Comparison of ENCODE assay signal across 21 cellular contexts in the genomic region with DNA sequence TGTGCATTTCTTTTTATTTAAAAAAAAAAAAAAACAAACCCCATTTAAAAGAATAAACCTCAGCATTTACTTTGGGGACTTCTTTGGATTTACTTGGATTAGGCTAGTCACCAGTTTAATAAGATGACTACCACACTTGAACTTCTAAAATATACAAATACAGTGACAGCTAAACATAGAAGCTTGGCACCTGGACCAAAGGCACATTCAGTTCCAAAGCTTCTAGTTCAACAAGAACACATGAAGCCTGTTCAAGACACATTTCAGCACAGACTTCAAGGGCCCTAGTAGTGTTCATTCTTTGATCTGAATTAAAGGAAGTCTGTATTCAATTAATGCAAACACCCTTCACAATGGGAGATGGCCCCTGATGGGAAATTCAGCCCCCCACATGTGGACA. TPM values are rescaled to one million over a fixed set of nuclear protein-coding genes. Genes with fewer than 3 reads are reported as not detected.
DNase-seq lines count a peak whose midpoint lies in the region; ATAC-seq and TF ChIP-seq lines count a peak whose summit lies in the region.
"Had no signal": no experiment of that assay in that cellular context is flagged by ENCODE, and none has a peak within 500 bp of the region (broad histone marks: within the 10 kb centered on the region; RNA-seq: fewer than 3 reads in every experiment).

No MANE protein-coding gene starts in this region.

- ATAC-seq in IMR-90 (ENCODE audit: low read depth) (peak; percentile 61), right cardiac atrium (peak; percentile 48 to 73)

- in situ Hi-C loops in IMR-90 (cut with MboI; ENCODE audit: low sequenced_read_pairs) = no loop called here

- H3K27me3 Mint-ChIP-seq in CD4-positive, alpha-beta memory T cell = no peaks in the 10 kb centered on the region

- no peak overlapping the region for H3K56ac ChIP-seq in IMR-90 (ENCODE audit: extremely low read depth, insufficient read depth, low read length)

- no peak for TF ChIP-seq RAD21 in IMR-90 (IDR thresholded peaks at IDR 0.05; ENCODE audit: low read length)

- no peak overlapping the region for H2BK15ac ChIP-seq in IMR-90 (ENCODE audit: low read depth, low read length)

- H3K4me2 ChIP-seq in IMR-90 (ENCODE audit: low read depth, low read length) = no peak overlapping the region

- no peak overlapping the region for H2AK5ac ChIP-seq in IMR-90 (ENCODE audit: low read depth, low read length)

- no peaks in the 10 kb centered on the region for H3K9me3 ChIP-seq in IMR-90 (ENCODE audit: control insufficient read depth, insufficient read depth, low read length)
- H3K9me3 ChIP-seq in esophagus squamous epithelium = no peaks in the 10 kb centered on the region
- H3K9me3 ChIP-seq in right cardiac atrium (ENCODE audit: control insufficient read depth, low read length) = no peaks in the 10 kb centered on the region
- H3K9me3 ChIP-seq in stomach = no peaks in the 10 kb centered on the region
- H3K9me3 ChIP-seq in CD4-positive, alpha-beta memory T cell (ENCODE audit: control insufficient read depth in 1 of 2, low read length in 2 of 2) = no peaks in the 10 kb centered on the region
- H3K9me3 ChIP-seq: Peyer's patch had no signal

- H2BK5ac ChIP-seq in IMR-90 (ENCODE audit: low read depth, low read length, poor library complexity, severe bottlenecking) = no peak overlapping the region

- H3K23ac ChIP-seq in IMR-90 (ENCODE audit: low read depth, low read length) = no peak overlapping the region

- H4K20me1 ChIP-seq in IMR-90 (ENCODE audit: insufficient read depth, low read length) = no peaks in the 10 kb centered on the region

- no peak overlapping the region for H2AK9ac ChIP-seq in IMR-90 (replicated peaks; ENCODE audit: low read depth, low read length, poor library complexity)

- peaks cover 2 to 5% of the 10 kb centered on the region in 2 experiments; a peak in 1 of 4 replicates for H3K79me1 ChIP-seq in IMR-90 (ENCODE audit: low read depth in 1 of 2, low read length in 2 of 2)

- H2BK20ac ChIP-seq in IMR-90 (ENCODE audit: low read depth, low read length) = no peak overlapping the region

- no peak overlapping the region for H4K5ac ChIP-seq in IMR-90 (ENCODE audit: low read depth, low read length)

- H3K9ac ChIP-seq in IMR-90 (ENCODE audit: low read depth, low read length) = no peak overlapping the region

- H3K4me3 Mint-ChIP-seq in CD4-positive, alpha-beta memory T cell = no peak overlapping the region

- H4K91ac ChIP-seq in IMR-90 (ENCODE audit: insufficient read depth, low read depth, low read length) = no peak overlapping the region

- intact Hi-C loops in IMR-90 (cut with micrococcal nuclease) = no loop called here
- intact Hi-C loops in esophagus squamous epithelium (cut with DNase I) = no loop called here
- intact Hi-C loops in right cardiac atrium (cut with DNase I) = loop anchor here in 1 of 4 donors (10.0 kb wide), 1 partner anchor 61 kb away; no protein-coding TSS in a partner anchor
- intact Hi-C loops in stomach (cut with DNase I; ENCODE audit: low total_unique reads) = no loop called here
- intact Hi-C loops in CD4-positive, alpha-beta memory T cell (cut with micrococcal nuclease) = no loop called here

- peaks cover 30 to 68% of the 10 kb centered on the region in 2 donors for H3K36me3 Mint-ChIP-seq in CD4-positive, alpha-beta memory T cell

- H3K4me1 ChIP-seq in IMR-90 (ENCODE audit: control insufficient read depth, insufficient read depth, low read length) (peaks cover 8% of the 10 kb centered on the region; the same call in 1 of the 2 replicates), esophagus squamous epithelium (peaks cover 0 to 28% (median 3%) of the 10 kb centered on the region in 3 donors), right cardiac atrium (ENCODE audit: control insufficient read depth, insufficient read depth, low read length) (no peaks in the 10 kb centered on the region), stomach (peaks cover 0 to 22% (median 14%) of the 10 kb centered on the region in 4 donors)
- H3K4me1 ChIP-seq in CD4-positive, alpha-beta memory T cell (ENCODE audit: insufficient read depth, low read length) = no peaks in the 10 kb centered on the region

- H2AFZ ChIP-seq in IMR-90 (replicated peaks; ENCODE audit: low read length, poor library complexity) = no peak overlapping the region

- H3K9me3 Mint-ChIP-seq in CD4-positive, alpha-beta memory T cell = peaks cover 0 to 3% (median 0%) of the 10 kb centered on the region in 8 donors

- no peak overlapping the region for H3K4me3 ChIP-seq in IMR-90 (ENCODE audit: insufficient read depth, low read depth, low read length)
- H3K4me3 ChIP-seq in esophagus squamous epithelium = no peak overlapping the region
- no peak overlapping the region for H3K4me3 ChIP-seq in right cardiac atrium (ENCODE audit: low read length)
- H3K4me3 ChIP-seq in stomach = no peak overlapping the region
- H3K4me3 ChIP-seq in CD4-positive, alpha-beta memory T cell (ENCODE audit: low read length in 2 of 2) = no peak overlapping the region
- H3K4me3 ChIP-seq: Peyer's patch had no signal

- H3K4ac ChIP-seq in IMR-90 (ENCODE audit: low read depth, low read length) = no peak overlapping the region

- no peak for TF ChIP-seq POLR2A in IMR-90 (IDR thresholded peaks at IDR 0.05; ENCODE audit: low read depth, low read length)
- no peak for TF ChIP-seq POLR2A in esophagus squamous epithelium (IDR thresholded peaks at IDR 0.05)
- TF ChIP-seq POLR2A in stomach (IDR thresholded peaks at IDR 0.05) = no peak

- CTCF ChIA-PET in IMR-90 (lab: Yijun Ruan, JAX) = no interaction called here
- CTCF ChIA-PET in CD4-positive, alpha-beta memory T cell (lab: Charles Lee; ENCODE audit: partially characterized antibody) = interaction anchor here (1.4 kb wide), 1 partner anchor 11 kb away, joined by 3 read pairs; the partner anchor contains the start of gene ROGDI

- dilution Hi-C loops in IMR-90 (cut with HindIII; ENCODE audit: low sequenced_read_pairs, unreplicated experiment) = no loop called here

- no TSS peak for BruUV-seq in IMR-90 (replicated peaks; lab: Mats Ljungman, UMichigan)

- H2BK120ac ChIP-seq in IMR-90 (ENCODE audit: low read depth, low read length) = no peak overlapping the region

- H3K27me3 ChIP-seq in IMR-90 (ENCODE audit: control insufficient read depth, insufficient read depth, low read length) (no peaks in the 10 kb centered on the region), esophagus squamous epithelium (no peaks in the 10 kb centered on the region), right cardiac atrium (ENCODE audit: control insufficient read depth, insufficient read depth) (no peaks in the 10 kb centered on the region), stomach (no peaks in the 10 kb centered on the region)
- H3K27me3 ChIP-seq in CD4-positive, alpha-beta memory T cell (ENCODE audit: insufficient read depth, low read length) = no peaks in the 10 kb centered on the region
- H3K27me3 ChIP-seq: Peyer's patch had no signal

- TF ChIP-seq CTCF in IMR-90 (conservative IDR thresholded peaks at IDR 0.05; ENCODE audit: low read depth, low read length) = no peak
- TF ChIP-seq CTCF in esophagus squamous epithelium (IDR thresholded peaks at IDR 0.05) = no peak
- no peak for TF ChIP-seq CTCF in stomach (IDR thresholded peaks at IDR 0.05)

- H3K27ac ChIP-seq in IMR-90 (ENCODE audit: insufficient read depth, low read length) (no peak overlapping the region), esophagus squamous epithelium (peak overlapping the region; percentile 14 to 76 (median 68)), right cardiac atrium (ENCODE audit: low read length) (peak overlapping the region; percentile 65), stomach (peak overlapping the region in 4 of 5 donors; percentile 46 to 79 (median 66))
- no peak overlapping the region for H3K27ac ChIP-seq in CD4-positive, alpha-beta memory T cell (ENCODE audit: low read depth, low read length)

- no peak for DNase-seq in IMR-90
- no peak for DNase-seq in esophagus squamous epithelium (lab: John Stamatoyannopoulos, UW)
- DNase-seq in right cardiac atrium = no peak
- DNase-seq in stomach = no peak
- DNase-seq in effector CD4-positive, alpha-beta T cell = no peak
- DNase-seq in CD4-positive, alpha-beta memory T cell = no peak
- DNase-seq in stimulated activated CD4-positive, alpha-beta T cell treated with anti-CD3 and anti-CD28 coated beads, Interleukin-4, amount 100 ng/mL, for 24 hours = no peak
- no peak for DNase-seq in COLO829 (ENCODE audit: low spot score)
- DNase-seq: C1 segment of cervical spinal cord, COR-L47, Karpas-422, MM.1S, NCI-H1105 treated with DMSO at 0.1 percent for 48 hours, NCI-H187 treated with DMSO at 0.1 percent for 48 hours, NCI-H2171, Peyer's patch, SHP77 treated with DMSO at 0.1 percent for 48 hours had no signal

- peak overlapping the region in 2 of 7 donors; percentile 30 to 43 for H3K27ac Mint-ChIP-seq in CD4-positive, alpha-beta memory T cell

- H3K18ac ChIP-seq in IMR-90 (ENCODE audit: low read depth, low read length) = no peak overlapping the region

- H3K36me3 ChIP-seq in IMR-90 (ENCODE audit: control insufficient read depth, insufficient read depth, low read length) (peaks cover 52% of the 10 kb centered on the region), esophagus squamous epithelium (peaks cover 7 to 100% (median 36%) of the 10 kb centered on the region in 3 donors), stomach (peaks cover 59 to 100% (median 100%) of the 10 kb centered on the region in 4 donors)
- peaks cover 42% of the 10 kb centered on the region for H3K36me3 ChIP-seq in CD4-positive, alpha-beta memory T cell (ENCODE audit: insufficient read depth, low read length)

- POLR2A ChIA-PET in IMR-90 (lab: Charles Lee; ENCODE audit: unreplicated experiment) = interaction anchor here (0.6 kb wide), 1 partner anchor 18 kb away, joined by 13 read pairs; no protein-coding TSS in a partner anchor
- POLR2A ChIA-PET in CD4-positive, alpha-beta memory T cell (lab: Charles Lee; ENCODE audit: partially characterized antibody) = no interaction called here

- H3K14ac ChIP-seq in IMR-90 (replicated peaks; ENCODE audit: low read depth, low read length) = no peak overlapping the region

- no peaks in the 10 kb centered on the region for H3K9me1 ChIP-seq in IMR-90 (ENCODE audit: insufficient read depth, low read length)

- no peak for TF ChIP-seq EP300 in stomach (IDR thresholded peaks at IDR 0.05)

- no peak overlapping the region for H4K8ac ChIP-seq in IMR-90 (ENCODE audit: low read depth in 2 of 2, low read length in 2 of 2)

- H3K4me1 Mint-ChIP-seq in CD4-positive, alpha-beta memory T cell = no peaks in the 10 kb centered on the region

RNA-seq across cellular contexts. Expression of gene ROGDI, which starts 11.6 kb away (rescaled TPM):
- 13.6 and 14.2 TPM in 2 replicates for total RNA-seq in IMR-90 (2012; rRNA removed)
- polyA plus RNA-seq in IMR-90 (2012; rRNA removed) = 27.1 and 30.1 TPM in 2 replicates
- polyA plus RNA-seq in IMR-90 (2012; cell fraction: cytosol; rRNA removed) = 11.3 and 32.6 TPM in 2 replicates
- 67.3 and 174 TPM in 2 replicates for polyA plus RNA-seq in IMR-90 (2012; cell fraction: nucleus; rRNA removed; ENCODE audit: low replicate concordance)
- 10 to 100 TPM; 16.4 to 35.8 (median 31.6) TPM for total RNA-seq in esophagus squamous epithelium
- 10 to 100 TPM; 55.0 to 76.4 (median 65.3) TPM for total RNA-seq in right cardiac atrium
- 86.3 TPM for polyA plus RNA-seq in right cardiac atrium
- total RNA-seq in stomach = 100 to 1,000 TPM in 1 of 5 donors, 10 to 100 TPM in 3, 1 to 10 TPM in 1; 6.1 to 350 (median 45.5) TPM
- polyA plus RNA-seq in stomach = 10 to 100 TPM; 27.0 to 63.9 (median 46.1) TPM
- 1 to 10 TPM; 9.7 to 9.9 TPM for total RNA-seq in CD4-positive, alpha-beta memory T cell
- 10 to 100 TPM in 1 of 2 donors, 1 to 10 TPM in 1; 8.6 to 19.1 TPM for polyA plus RNA-seq in CD4-positive, alpha-beta memory T cell

RNA-seq across cellular contexts. Expression of gene SMIM22, which starts 18.9 kb away (rescaled TPM):
- total RNA-seq in IMR-90 (2012; rRNA removed) (not detected in 2 replicates), esophagus squamous epithelium (10 to 100 TPM in 1 of 4 donors, 1 to 10 TPM in 2, not detected in 1; 4.8 to 10.2 (median 5.2) TPM), right cardiac atrium (not detected), stomach (100 to 1,000 TPM in 3 of 5 donors, 10 to 100 TPM in 2; 20.5 to 732 (median 131) TPM)
- polyA plus RNA-seq in IMR-90 (2012; rRNA removed) (not detected in 2 replicates), right cardiac atrium (not detected), stomach (1,000 to 10,000 TPM in 2 of 3 donors, 100 to 1,000 TPM in 1; 481 to 1,027 (median 1,002) TPM)
- polyA plus RNA-seq in IMR-90 (2012; cell fraction: cytosol; rRNA removed) = not detected in 2 replicates
- polyA plus RNA-seq in IMR-90 (2012; cell fraction: nucleus; rRNA removed; ENCODE audit: low replicate concordance) = not detected in 2 replicates
- not detected for total RNA-seq in CD4-positive, alpha-beta memory T cell
- polyA plus RNA-seq in CD4-positive, alpha-beta memory T cell = not detected
- total RNA-seq: A172, H7, HepG2, NCI-H460 had no signal
- polyA plus RNA-seq: HepG2 had no signal

RNA-seq across cellular contexts. Expression of gene SEPTIN12, which starts 25.9 kb away (rescaled TPM):
- not detected in 2 replicates for total RNA-seq in IMR-90 (2012; rRNA removed)
- polyA plus RNA-seq in IMR-90 (2012; rRNA removed) = not detected in 2 replicates
- not detected in 2 replicates for polyA plus RNA-seq in IMR-90 (2012; cell fraction: cytosol; rRNA removed)
- 0.10 TPM in 1 of 2 replicates, not detected in the other for polyA plus RNA-seq in IMR-90 (2012; cell fraction: nucleus; rRNA removed; ENCODE audit: low replicate concordance)
- not detected for total RNA-seq in esophagus squamous epithelium
- under 1 TPM in 1 of 4 donors, not detected in 3; 0.64 TPM for total RNA-seq in right cardiac atrium
- polyA plus RNA-seq in right cardiac atrium = not detected
- not detected for total RNA-seq in stomach
- not detected for polyA plus RNA-seq in stomach
- total RNA-seq in CD4-positive, alpha-beta memory T cell = not detected
- not detected for polyA plus RNA-seq in CD4-positive, alpha-beta memory T cell
- total RNA-seq: A172, H7, NCI-H460, Peyer's patch had no signal
- polyA plus RNA-seq: HepG2 had no signal

RNA-seq across cellular contexts. Expression of gene GLYR1, which starts 33.0 kb away (rescaled TPM):
- total RNA-seq in IMR-90 (2012; rRNA removed) = 26.0 and 27.8 TPM in 2 replicates
- 53.2 and 54.2 TPM in 2 replicates for polyA plus RNA-seq in IMR-90 (2012; rRNA removed)
- polyA plus RNA-seq in IMR-90 (2012; cell fraction: cytosol; rRNA removed) = 28.8 and 39.4 TPM in 2 replicates
- 63.0 and 63.9 TPM in 2 replicates for polyA plus RNA-seq in IMR-90 (2012; cell fraction: nucleus; rRNA removed; ENCODE audit: low replicate concordance)
- 10 to 100 TPM; 31.9 to 47.9 (median 45.8) TPM for total RNA-seq in esophagus squamous epithelium
- total RNA-seq in right cardiac atrium = 10 to 100 TPM; 69.9 to 84.4 (median 81.1) TPM
- polyA plus RNA-seq in right cardiac atrium = 56.1 TPM
- total RNA-seq in stomach = 100 to 1,000 TPM in 2 of 5 donors, 10 to 100 TPM in 3; 46.9 to 187 (median 83.2) TPM
- polyA plus RNA-seq in stomach = 10 to 100 TPM; 29.3 to 46.0 (median 36.5) TPM
- 100 to 1,000 TPM; 117 to 121 TPM for total RNA-seq in CD4-positive, alpha-beta memory T cell
- polyA plus RNA-seq in CD4-positive, alpha-beta memory T cell = 10 to 100 TPM; 22.8 to 44.6 TPM

RNA-seq across cellular contexts. Expression of gene UBN1, which starts 33.2 kb away (rescaled TPM):
- total RNA-seq in IMR-90 (2012; rRNA removed) = 5.7 and 7.8 TPM in 2 replicates
- 12.9 and 16.3 TPM in 2 replicates for polyA plus RNA-seq in IMR-90 (2012; rRNA removed)
- polyA plus RNA-seq in IMR-90 (2012; cell fraction: cytosol; rRNA removed) = 7.6 and 8.8 TPM in 2 replicates
- 43.7 and 49.4 TPM in 2 replicates for polyA plus RNA-seq in IMR-90 (2012; cell fraction: nucleus; rRNA removed; ENCODE audit: low replicate concordance)
- total RNA-seq in esophagus squamous epithelium = 10 to 100 TPM; 12.3 to 22.7 (median 19.6) TPM
- total RNA-seq in right cardiac atrium = 10 to 100 TPM; 24.4 to 30.4 (median 27.4) TPM
- 16.5 TPM for polyA plus RNA-seq in right cardiac atrium
- total RNA-seq in stomach = 100 to 1,000 TPM in 1 of 5 donors, 10 to 100 TPM in 4; 34.0 to 319 (median 51.3) TPM
- 1 to 10 TPM; 5.4 to 9.3 (median 7.8) TPM for polyA plus RNA-seq in stomach
- 10 to 100 TPM; 40.4 to 42.7 TPM for total RNA-seq in CD4-positive, alpha-beta memory T cell
- polyA plus RNA-seq in CD4-positive, alpha-beta memory T cell = 10 to 100 TPM in 1 of 2 donors, 1 to 10 TPM in 1; 6.0 to 17.5 TPM

Comparison
In these comparisons a context has a peak if more than half of its experiments do, and no peak if none do; other contexts are left out.
1. H3K27ac ChIP-seq: peak in esophagus squamous epithelium (4 of 4), right cardiac atrium (single experiment) and stomach (4 of 5); none in IMR-90 (single experiment) and CD4-positive, alpha-beta memory T cell (single experiment).